8 cellular contexts compared by ENCODE assay signal in the genomic region with DNA sequence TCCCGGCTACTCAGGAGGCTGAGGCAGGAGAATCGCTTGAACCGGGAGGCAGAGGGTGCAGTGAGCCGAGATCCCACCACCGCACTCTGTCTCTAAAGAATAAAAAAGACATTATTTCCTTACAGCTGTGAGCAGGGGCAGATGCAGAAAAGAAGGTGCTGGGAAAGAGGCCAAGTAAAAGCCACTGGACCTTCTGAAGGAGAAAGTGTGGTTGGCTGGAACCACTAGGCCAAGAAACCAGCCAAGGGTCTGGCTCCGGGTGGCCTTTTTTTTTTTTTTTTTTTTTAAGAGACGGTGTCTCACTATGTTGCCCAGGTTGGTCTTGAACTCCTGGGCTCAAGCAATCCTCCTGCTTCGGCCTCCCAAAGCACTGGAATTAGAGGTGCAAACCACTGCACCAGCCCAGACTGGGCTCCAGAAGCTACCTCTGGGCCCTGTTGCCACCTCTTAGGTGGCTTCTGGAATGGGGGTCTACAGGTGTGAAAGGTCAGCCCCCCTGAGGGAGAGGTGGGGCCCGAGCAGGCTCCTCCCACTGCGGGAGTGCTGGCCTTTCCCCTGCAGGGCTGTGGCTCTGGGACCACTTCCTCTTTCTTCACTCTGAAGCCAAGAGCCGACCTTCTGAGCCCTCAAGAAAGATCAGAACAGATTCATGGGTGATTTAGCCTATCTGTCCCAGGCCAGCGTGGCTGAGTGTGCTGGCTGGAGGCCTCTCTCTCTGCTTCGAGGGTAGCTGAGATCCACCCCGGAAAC. TPM values are rescaled to one million over a fixed set of nuclear protein-coding genes. Genes with fewer than 3 reads are reported as not detected.
DNase-seq lines count a peak whose midpoint lies in the region; ATAC-seq lines count a peak whose summit lies in the region.

TSS of gene FGD2 (plus strand) at position 595 of the 750 bp plus-strand sequence. CDS start 163 bp downstream, outside the sequence.

- peak within 1 kb of the TSS; percentile 35 to 88 (median 76); a peak in 21 of 22 replicates for H3K27ac ChIP-seq in BLaER1 treated with 17β-estradiol and CSF1 and Interleukin-3, amounts not matched to agents 10 nM and 100 nM

- H3K9me3 Mint-ChIP-seq in activated T-helper 2 cell treated with anti-CD3 and anti-CD28 coated beads, Interferon-gamma antibody, Interleukin-2, Interleukin-4, amounts not matched to agents 10 μg/mL and 5 μg/mL and 100 μg/mL, durations not matched to agents 14 hours and 24 hours and 36 hours, result no peaks in the 10 kb centered on the region
- H3K9me3 Mint-ChIP-seq in natural killer cell treated with Interleukin-12 subunit alpha and Interleukin-12 subunit beta and Interleukin-15 and Interleukin-18, amount 100 ng/mL, for 72 hours, result no peaks in the 10 kb centered on the region

- in situ Hi-C loops in G401 (cut with HindIII; ENCODE audit: low sequenced_read_pairs), result no loop called here

- intact Hi-C loops in activated T-helper 2 cell treated with anti-CD3 and anti-CD28 coated beads, Interferon-gamma antibody, Interleukin-2, Interleukin-4, amounts not matched to agents 10 μg/mL and 5 μg/mL and 100 μg/mL, durations not matched to agents 14 hours and 24 hours and 36 hours (cut with micrococcal nuclease), result no loop called here

- H3K27me3 ChIP-seq in BLaER1 treated with 17β-estradiol and CSF1 and Interleukin-3, amounts not matched to agents 10 nM and 100 nM, result no peaks in the 10 kb centered on the region

- H3K9ac ChIP-seq in BLaER1 treated with 17β-estradiol and CSF1 and Interleukin-3, amounts not matched to agents 10 nM and 100 nM, result peak within 1 kb of the TSS; percentile 62 to 79 (median 71)

- peak within 1 kb of the TSS; percentile 45 to 70 (median 54) for H3K4me3 ChIP-seq in BLaER1 treated with 17β-estradiol and CSF1 and Interleukin-3, amounts not matched to agents 10 nM and 100 nM

- peaks cover 8% of the 10 kb centered on the region for H3K27me3 Mint-ChIP-seq in activated T-helper 2 cell treated with anti-CD3 and anti-CD28 coated beads, Interferon-gamma antibody, Interleukin-2, Interleukin-4, amounts not matched to agents 10 μg/mL and 5 μg/mL and 100 μg/mL, durations not matched to agents 14 hours and 24 hours and 36 hours (ENCODE audit: low read depth)
- H3K27me3 Mint-ChIP-seq in natural killer cell treated with Interleukin-12 subunit alpha and Interleukin-12 subunit beta and Interleukin-15 and Interleukin-18, amount 100 ng/mL, for 72 hours, result no peaks in the 10 kb centered on the region

- peak within 1 kb of the TSS; percentile 13 for H3K4me3 Mint-ChIP-seq in activated T-helper 2 cell treated with anti-CD3 and anti-CD28 coated beads, Interferon-gamma antibody, Interleukin-2, Interleukin-4, amounts not matched to agents 10 μg/mL and 5 μg/mL and 100 μg/mL, durations not matched to agents 14 hours and 24 hours and 36 hours (ENCODE audit: low read depth)
- peak within 1 kb of the TSS; percentile 40 for H3K4me3 Mint-ChIP-seq in natural killer cell treated with Interleukin-12 subunit alpha and Interleukin-12 subunit beta and Interleukin-15 and Interleukin-18, amount 100 ng/mL, for 72 hours

- H3K36me3 Mint-ChIP-seq in activated T-helper 2 cell treated with anti-CD3 and anti-CD28 coated beads, Interferon-gamma antibody, Interleukin-2, Interleukin-4, amounts not matched to agents 10 μg/mL and 5 μg/mL and 100 μg/mL, durations not matched to agents 14 hours and 24 hours and 36 hours (ENCODE audit: low read depth), result no peaks in the 10 kb centered on the region
- no peaks in the 10 kb centered on the region for H3K36me3 Mint-ChIP-seq in natural killer cell treated with Interleukin-12 subunit alpha and Interleukin-12 subunit beta and Interleukin-15 and Interleukin-18, amount 100 ng/mL, for 72 hours

- no peak within 1 kb of the TSS for H3K27ac Mint-ChIP-seq in activated T-helper 2 cell treated with anti-CD3 and anti-CD28 coated beads, Interferon-gamma antibody, Interleukin-2, Interleukin-4, amounts not matched to agents 10 μg/mL and 5 μg/mL and 100 μg/mL, durations not matched to agents 14 hours and 24 hours and 36 hours
- H3K27ac Mint-ChIP-seq in natural killer cell treated with Interleukin-12 subunit alpha and Interleukin-12 subunit beta and Interleukin-15 and Interleukin-18, amount 100 ng/mL, for 72 hours, result peak within 1 kb of the TSS; percentile 43 to 76

- peaks cover 0 to 13% (median 0%) of the 10 kb centered on the region in 11 experiments; a peak in 4 of 22 replicates for H3K36me3 ChIP-seq in BLaER1 treated with 17β-estradiol and CSF1 and Interleukin-3, amounts not matched to agents 10 nM and 100 nM

- H4K20me1 ChIP-seq in BLaER1 treated with 17β-estradiol and CSF1 and Interleukin-3, amounts not matched to agents 10 nM and 100 nM, result peaks cover 0 to 14% (median 0%) of the 10 kb centered on the region in 11 experiments; a peak in 4 of 22 replicates

- peaks cover 8% of the 10 kb centered on the region for H3K4me1 Mint-ChIP-seq in activated T-helper 2 cell treated with anti-CD3 and anti-CD28 coated beads, Interferon-gamma antibody, Interleukin-2, Interleukin-4, amounts not matched to agents 10 μg/mL and 5 μg/mL and 100 μg/mL, durations not matched to agents 14 hours and 24 hours and 36 hours (ENCODE audit: low read depth)
- H3K4me1 Mint-ChIP-seq in natural killer cell treated with Interleukin-12 subunit alpha and Interleukin-12 subunit beta and Interleukin-15 and Interleukin-18, amount 100 ng/mL, for 72 hours (ENCODE audit: low read depth in 2 of 2), result peaks cover 16 to 19% of the 10 kb centered on the region in 2 donors

- no peak for DNase-seq in activated T-helper 2 cell treated with anti-CD3 and anti-CD28 coated beads, Interferon-gamma antibody, Interleukin-2, Interleukin-4, amounts not matched to agents 10 μg/mL and 5 μg/mL and 100 μg/mL, durations not matched to agents 14 hours and 24 hours and 36 hours (ENCODE audit: low spot score)
- no peak for DNase-seq in natural killer cell treated with Interleukin-12 subunit alpha and Interleukin-12 subunit beta and Interleukin-15 and Interleukin-18, amount 100 ng/mL, for 72 hours (ENCODE audit: low spot score)
- DNase-seq in G401 (ENCODE audit: low spot score) (no peak), NCI-H2029 treated with DMSO at 0.1 percent for 48 hours (lab: John Stamatoyannopoulos, UW) (no peak), cortex of kidney (lab: John Stamatoyannopoulos, UW) (no peak)

- ATAC-seq in GM19043 (IDR thresholded peaks at IDR 0.05; ENCODE audit: low read depth, unreplicated experiment) (peak; percentile 64), HG03139 (IDR thresholded peaks at IDR 0.05; ENCODE audit: unreplicated experiment) (peak; percentile 43)
- peak; percentile 49 to 65 for ATAC-seq in natural killer cell treated with Interleukin-12 subunit alpha and Interleukin-12 subunit beta and Interleukin-15 and Interleukin-18, amount 100 ng/mL, for 72 hours

- peaks cover 78 to 99% (median 95%) of the 10 kb centered on the region in 10 experiments for H3K4me1 ChIP-seq in BLaER1 treated with 17β-estradiol and CSF1 and Interleukin-3, amounts not matched to agents 10 nM and 100 nM

- no peaks in the 10 kb centered on the region for H3K9me3 ChIP-seq in BLaER1 treated with 17β-estradiol and CSF1 and Interleukin-3, amounts not matched to agents 10 nM and 100 nM (replicated peaks in 1 of 11)

- peak within 1 kb of the TSS; percentile 86 to 99 (median 96) for H3K4me2 ChIP-seq in BLaER1 treated with 17β-estradiol and CSF1 and Interleukin-3, amounts not matched to agents 10 nM and 100 nM

RNA-seq across cellular contexts. Expression of gene FGD2, which starts in this region (rescaled TPM):
- total RNA-seq in activated T-helper 2 cell treated with anti-CD3 and anti-CD28 coated beads, Interferon-gamma antibody, Interleukin-2, Interleukin-4, amounts not matched to agents 10 μg/mL and 5 μg/mL and 100 μg/mL, durations not matched to agents 14 hours and 24 hours and 36 hours, result 0.64 and 0.87 TPM in 2 replicates
- 1 to 10 TPM; 9.1 to 9.3 TPM for total RNA-seq in natural killer cell treated with Interleukin-12 subunit alpha and Interleukin-12 subunit beta and Interleukin-15 and Interleukin-18, amount 100 ng/mL, for 72 hours
- 0.55 and 1.2 TPM in 2 replicates for total RNA-seq in G401 (2014; rRNA removed; shearing (Covaris generic))
